In the genomic region with DNA sequence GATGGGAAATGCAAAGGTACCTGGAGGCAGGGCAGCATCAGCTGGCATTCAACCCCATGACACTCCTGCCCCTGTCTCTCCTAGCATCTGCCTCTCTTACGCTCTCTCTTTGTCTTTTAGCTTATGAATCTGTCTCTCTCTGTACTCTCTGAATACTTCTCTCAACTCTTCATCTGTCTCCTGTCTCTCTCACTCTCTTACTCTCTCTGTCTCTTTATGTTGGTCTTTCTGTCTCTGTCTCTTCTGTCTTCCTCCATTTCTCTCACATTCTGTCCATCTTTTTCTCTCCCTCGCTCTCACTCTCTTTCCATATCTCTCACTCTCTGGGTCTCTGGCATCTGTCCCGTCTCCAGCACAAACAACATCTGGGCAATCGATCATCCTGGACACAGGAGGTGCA, we compare ENCODE assay signal across 2 cellular contexts.
TF ChIP-seq lines count a peak whose summit lies in the region.

No MANE protein-coding gene starts in this region.

TF ChIP-seq in HEK293, 187 proteins besides CTCF, POLR2A, EP300 and RAD21:
- TF ChIP-seq ZNF571 (tag by site-specific recombination; IDR thresholded peaks at IDR 0.05) = 0 out of 2 replicates have a peak, but pooled peaks have one; percentile 47
- no peak for TF ChIP-seq MEIS1 (CRISPR knock-in tag; IDR thresholded peaks at IDR 0.05; ENCODE audit: borderline replicate concordance)
- no peak for TF ChIP-seq ZNF221 (tag by site-specific recombination; IDR thresholded peaks at IDR 0.05; ENCODE audit: borderline replicate concordance)
- TF ChIP-seq ZNF366 (tag by site-specific recombination; conservative IDR thresholded peaks at IDR 0.05) = peak; percentile 93
- TF ChIP-seq, protein P1, sequence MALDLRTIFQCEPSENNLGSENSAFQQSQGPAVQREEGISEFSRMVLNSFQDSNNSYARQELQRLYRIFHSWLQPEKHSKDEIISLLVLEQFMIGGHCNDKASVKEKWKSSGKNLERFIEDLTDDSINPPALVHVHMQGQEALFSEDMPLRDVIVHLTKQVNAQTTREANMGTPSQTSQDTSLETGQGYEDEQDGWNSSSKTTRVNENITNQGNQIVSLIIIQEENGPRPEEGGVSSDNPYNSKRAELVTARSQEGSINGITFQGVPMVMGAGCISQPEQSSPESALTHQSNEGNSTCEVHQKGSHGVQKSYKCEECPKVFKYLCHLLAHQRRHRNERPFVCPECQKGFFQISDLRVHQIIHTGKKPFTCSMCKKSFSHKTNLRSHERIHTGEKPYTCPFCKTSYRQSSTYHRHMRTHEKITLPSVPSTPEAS (tag by site-specific recombination; IDR thresholded peaks at IDR 0.05) = no peak
- TF ChIP-seq PRDM1 (tag by site-specific recombination; IDR thresholded peaks at IDR 0.05) = peak; percentile 68; the same call in 1 of the 2 replicates
- no peak for TF ChIP-seq ZBTB6 (tag by site-specific recombination; IDR thresholded peaks at IDR 0.05)

TF ChIP-seq in H1, 55 proteins besides CTCF, POLR2A, EP300 and RAD21:
- TF ChIP-seq, protein P2, sequence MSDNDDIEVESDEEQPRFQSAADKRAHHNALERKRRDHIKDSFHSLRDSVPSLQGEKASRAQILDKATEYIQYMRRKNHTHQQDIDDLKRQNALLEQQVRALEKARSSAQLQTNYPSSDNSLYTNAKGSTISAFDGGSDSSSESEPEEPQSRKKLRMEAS (IDR thresholded peaks at IDR 0.05) = no peak
- TF ChIP-seq SP2 (IDR thresholded peaks at IDR 0.05; ENCODE audit: low read length) (no peak), EGR1 (IDR thresholded peaks at IDR 0.05; ENCODE audit: borderline replicate concordance, low read depth, low read length) (no peak), USF2 (IDR thresholded peaks at IDR 0.05; ENCODE audit: low read length) (no peak), SAP30 (IDR thresholded peaks at IDR 0.05; ENCODE audit: insufficient read depth, insufficient replicate concordance, low read length) (no peak), CBX5 (IDR thresholded peaks at IDR 0.05; ENCODE audit: low read depth, low read length) (no peak), ATF2 (IDR thresholded peaks at IDR 0.05; ENCODE audit: low read length) (no peak)
- TF ChIP-seq, protein P3, sequence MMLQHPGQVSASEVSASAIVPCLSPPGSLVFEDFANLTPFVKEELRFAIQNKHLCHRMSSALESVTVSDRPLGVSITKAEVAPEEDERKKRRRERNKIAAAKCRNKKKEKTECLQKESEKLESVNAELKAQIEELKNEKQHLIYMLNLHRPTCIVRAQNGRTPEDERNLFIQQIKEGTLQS (IDR thresholded peaks at IDR 0.05; ENCODE audit: insufficient read depth, low read depth, low read length) = no peak
